Comparison of ENCODE assay signal across 25 cellular contexts in genomic region chr4:185270037-185270436, GRCh38.
"Had no signal": no experiment of that assay in that cellular context is flagged by ENCODE, and none has a peak within 500 bp of the region (broad histone marks: within the 10 kb centered on the region; RNA-seq: fewer than 3 reads in every experiment).

No MANE protein-coding gene starts in this region.

- H3K79me2 ChIP-seq: parathyroid adenoma had no signal

- H3K4me2 ChIP-seq: neural progenitor cell, smooth muscle cell had no signal

- H3K9me3 ChIP-seq: gastrocnemius medialis, right lobe of liver, testis, tibial artery, upper lobe of left lung had no signal

- DNase-seq: cortex of kidney; effector memory CD8-positive, alpha-beta T cell; foreskin fibroblast; gastrocnemius medialis; head of caudate nucleus; naive B cell; right lobe of liver; stimulated activated CD4-positive, alpha-beta T cell treated with anti-CD3 and anti-CD28 coated beads, Interleukin-12 subunit alpha, Interleukin-12 subunit beta, amount 100 ng/mL, for 4 hours; stimulated activated CD4-positive, alpha-beta T cell treated with anti-CD3 and anti-CD28 coated beads, Interleukin-1b, Interleukin-23, amount 100 ng/mL, for 48 hours; stimulated activated CD4-positive, alpha-beta T cell treated with anti-CD3 and anti-CD28 coated beads, Interleukin-4, amount 100 ng/mL, for 4 hours; stimulated activated naive CD8-positive, alpha-beta T cell treated with anti-CD3 and anti-CD28 coated beads, Interleukin-15, Interleukin-2, amounts not matched to agents 100 U/mL and 50 U/mL, for 24 hours; substantia nigra; testis; tibial artery; upper lobe of left lung had no signal

- H3K27me3 ChIP-seq: gastrocnemius medialis, neural progenitor cell, right lobe of liver, testis, tibial artery, upper lobe of left lung had no signal

- H3K27ac ChIP-seq: epithelial cell of prostate, gastrocnemius medialis, neural progenitor cell, parathyroid adenoma, right lobe of liver, testis, tibial artery, upper lobe of left lung had no signal

- H3K4me1 ChIP-seq: neural progenitor cell, parathyroid adenoma, right lobe of liver, testis, upper lobe of left lung had no signal

- H3K36me3 ChIP-seq: neural progenitor cell had no signal

- H3K4me3 ChIP-seq: gastrocnemius medialis, lung, neural progenitor cell, right lobe of liver, smooth muscle cell, testis, tibial artery, upper lobe of left lung had no signal

- FAIRE-seq: keratinocyte, urothelium cell line had no signal

- ATAC-seq: effector memory CD8-positive, alpha-beta T cell; esophagus mucosa; gastrocnemius medialis; left lobe of liver; right lobe of liver; stimulated activated memory B cell treated with anti-CD40 and anti-IgM and Interleukin-4, amounts not matched to agents 10 μg/mL and 1 μg/mL and 100 μg/mL, for 72 hours; stimulated activated naive CD8-positive, alpha-beta T cell treated with anti-CD3 and anti-CD28 coated beads, Interleukin-15, Interleukin-2, amounts not matched to agents 100 U/mL and 50 U/mL, for 24 hours had no signal

- H2AFZ ChIP-seq: neural progenitor cell, parathyroid adenoma had no signal
